In genomic region chr12:56126732-56127239, GRCh38 we compare ENCODE assay signal across 8 cellular contexts. TPM values are rescaled to one million over a fixed set of nuclear protein-coding genes. Genes with fewer than 3 reads are reported as not detected.
A peak's percentile ranks its signal among the peaks of the same experiment; 100 is the strongest.
DNase-seq lines count a peak whose midpoint lies in the region; ATAC-seq and TF ChIP-seq lines count a peak whose summit lies in the region.

No MANE protein-coding gene starts in this region.

- H3F3A ChIP-seq in neural progenitor cell (ENCODE audit: low read depth) = peaks cover 36% of the 10 kb centered on the region

- no peaks in the 10 kb centered on the region for H3K9me3 ChIP-seq in CD4-positive, alpha-beta memory T cell (ENCODE audit: control insufficient read depth in 1 of 2, low read length in 2 of 2)
- H3K9me3 ChIP-seq in NT2/D1 (ENCODE audit: insufficient read depth, low read length) (peaks cover 15% of the 10 kb centered on the region), colonic mucosa (no peaks in the 10 kb centered on the region), neural progenitor cell (ENCODE audit: low read depth) (no peaks in the 10 kb centered on the region)

- POLR2A ChIA-PET in CD4-positive, alpha-beta memory T cell (lab: Charles Lee; ENCODE audit: partially characterized antibody) = interaction anchor here (1.0 to 9.4 kb wide), 10 partner anchors 9 to 140 kb away, joined by 3 to 245 read pairs (median 57); partner anchors contain the start of genes ANKRD52, COQ10A, MYL6 and PA2G4

- peaks cover 17% of the 10 kb centered on the region for H3K36me3 ChIP-seq in CD4-positive, alpha-beta memory T cell (ENCODE audit: insufficient read depth, low read length)
- H3K36me3 ChIP-seq in NT2/D1 (ENCODE audit: insufficient read depth, insufficient read length, low read length) (peaks cover 23% of the 10 kb centered on the region), colonic mucosa (no peaks in the 10 kb centered on the region), neural progenitor cell (no peaks in the 10 kb centered on the region)

- peak overlapping the region; percentile 16 to 36 for H3K4me3 ChIP-seq in CD4-positive, alpha-beta memory T cell (ENCODE audit: low read length in 2 of 2)
- H3K4me3 ChIP-seq in NT2/D1 (ENCODE audit: insufficient read length, low read depth) = no peak overlapping the region
- H3K4me3 ChIP-seq in colonic mucosa = no peak overlapping the region
- H3K4me3 ChIP-seq in neural progenitor cell = peak overlapping the region; percentile 51

- peaks cover 33% of the 10 kb centered on the region for H3K79me2 ChIP-seq in neural progenitor cell (ENCODE audit: low read depth)

- H3K4me1 ChIP-seq in CD4-positive, alpha-beta memory T cell (ENCODE audit: insufficient read depth, low read length) = peaks cover 62% of the 10 kb centered on the region
- H3K4me1 ChIP-seq in NT2/D1 (ENCODE audit: insufficient read depth, insufficient read length) (peaks cover 6% of the 10 kb centered on the region), colonic mucosa (peaks cover 14% of the 10 kb centered on the region), neural progenitor cell (peaks cover 18% of the 10 kb centered on the region)

- no peak overlapping the region for H2AFZ ChIP-seq in neural progenitor cell (replicated peaks)

- DNase-seq in CD4-positive, alpha-beta memory T cell = no peak
- DNase-seq in NT2/D1 (ENCODE audit: low read depth, low spot score) = no peak
- DNase-seq in colonic mucosa = no peak
- no peak for DNase-seq in neural progenitor cell (ENCODE audit: low spot score)
- no peak for DNase-seq in T1000 (lab: John Stamatoyannopoulos, UW)
- DNase-seq in NCI-H1105 treated with DMSO at 0.1 percent for 48 hours (lab: John Stamatoyannopoulos, UW) = no peak

- H4K20me1 ChIP-seq in neural progenitor cell (ENCODE audit: low read depth) = peaks cover 16% of the 10 kb centered on the region

- H3K27me3 Mint-ChIP-seq in CD4-positive, alpha-beta memory T cell = no peaks in the 10 kb centered on the region
- peaks cover 9% of the 10 kb centered on the region for H3K27me3 Mint-ChIP-seq in neural progenitor cell (ENCODE audit: insufficient read depth, low read depth)

- peaks cover 42 to 75% (median 53%) of the 10 kb centered on the region in 4 donors for H3K4me1 Mint-ChIP-seq in CD4-positive, alpha-beta memory T cell
- peaks cover 35% of the 10 kb centered on the region for H3K4me1 Mint-ChIP-seq in neural progenitor cell

- no peak for ATAC-seq in HG03460 (IDR thresholded peaks at IDR 0.05; ENCODE audit: unreplicated experiment)
- no peak for ATAC-seq in HG03095 (IDR thresholded peaks at IDR 0.05; ENCODE audit: unreplicated experiment)

- H3K36me3 Mint-ChIP-seq in CD4-positive, alpha-beta memory T cell = peaks cover 23 to 37% of the 10 kb centered on the region in 2 donors
- peaks cover 18% of the 10 kb centered on the region for H3K36me3 Mint-ChIP-seq in neural progenitor cell

- H3K27ac ChIP-seq in CD4-positive, alpha-beta memory T cell (ENCODE audit: low read depth, low read length) = peak overlapping the region; percentile 73
- H3K27ac ChIP-seq in colonic mucosa (peak overlapping the region; percentile 81), neural progenitor cell (peak overlapping the region; percentile 95)

- TF ChIP-seq CTCF in colonic mucosa (IDR thresholded peaks at IDR 0.05) = no peak
- no peak for TF ChIP-seq CTCF in neural progenitor cell (IDR thresholded peaks at IDR 0.05)

- no peaks in the 10 kb centered on the region for H3K27me3 ChIP-seq in CD4-positive, alpha-beta memory T cell (ENCODE audit: insufficient read depth, low read length)
- H3K27me3 ChIP-seq in NT2/D1 (ENCODE audit: insufficient read depth, insufficient read length) (no peaks in the 10 kb centered on the region), colonic mucosa (no peaks in the 10 kb centered on the region), neural progenitor cell (no peaks in the 10 kb centered on the region)

- H3K9ac ChIP-seq in NT2/D1 (ENCODE audit: insufficient read length, low read depth) (peak overlapping the region; percentile 29), colonic mucosa (ENCODE audit: low read depth in 2 of 2, low read length in 2 of 2) (peak overlapping the region; percentile 38 to 100), neural progenitor cell (peak overlapping the region; percentile 25)

- peak overlapping the region; percentile 89 to 99 (median 98) for H3K27ac Mint-ChIP-seq in CD4-positive, alpha-beta memory T cell
- H3K27ac Mint-ChIP-seq in neural progenitor cell = no peak overlapping the region

- H3K4me3 Mint-ChIP-seq in CD4-positive, alpha-beta memory T cell = peak overlapping the region in 7 of 8 donors; percentile 96 to 100 (median 97)
- peak overlapping the region; percentile 99 for H3K4me3 Mint-ChIP-seq in neural progenitor cell

- intact Hi-C loops in CD4-positive, alpha-beta memory T cell (cut with micrococcal nuclease) = loop anchor here (1.0 to 5.0 kb wide), 5 partner anchors 8 to 561 kb away; partner anchors contain the start of genes APOF, NABP2, PTGES3 and SMARCC2
- intact Hi-C loops in colonic mucosa (cut with DNase I) = loop anchor here (5.0 kb wide), 1 partner anchor 36 kb away; no protein-coding TSS in a partner anchor

- H3K4me2 ChIP-seq in neural progenitor cell = peak overlapping the region; percentile 79

- CTCF ChIA-PET in CD4-positive, alpha-beta memory T cell (lab: Charles Lee; ENCODE audit: partially characterized antibody) = interaction anchor here (0.6 to 13.2 kb wide), 17 partner anchors 8 to 388 kb away, joined by 3 to 264 read pairs (median 5); partner anchors contain the start of genes MYL6, MYL6B, RNF41 and SMARCC2

- H3K9me3 Mint-ChIP-seq in CD4-positive, alpha-beta memory T cell = peaks cover 0 to 2% (median 0%) of the 10 kb centered on the region in 8 donors
- no peaks in the 10 kb centered on the region for H3K9me3 Mint-ChIP-seq in neural progenitor cell

RNA-seq across cellular contexts. Expression of gene ESYT1, which starts 1.3 kb away (rescaled TPM):
- total RNA-seq in CD4-positive, alpha-beta memory T cell = 100 to 1,000 TPM; 249 to 258 TPM
- 100 to 1,000 TPM; 395 to 690 TPM for polyA plus RNA-seq in CD4-positive, alpha-beta memory T cell
- total RNA-seq in colonic mucosa (10 to 100 TPM; 63.9 to 72.8 TPM), neural progenitor cell (ENCODE audit: low replicate concordance) (75.3 and 146 TPM in 2 replicates)

RNA-seq across cellular contexts. Expression of gene ZC3H10, which starts 8.7 kb away (rescaled TPM):
- 10 to 100 TPM; 16.3 to 19.6 TPM for total RNA-seq in CD4-positive, alpha-beta memory T cell
- 1 to 10 TPM in 1 of 2 donors, under 1 TPM in 1; 0.27 to 3.9 TPM for polyA plus RNA-seq in CD4-positive, alpha-beta memory T cell
- total RNA-seq in colonic mucosa (1 to 10 TPM; 3.5 to 6.1 TPM), neural progenitor cell (ENCODE audit: low replicate concordance) (10.3 and 10.8 TPM in 2 replicates)

RNA-seq across cellular contexts. Expression of gene RPL41, which starts 10.4 kb away (rescaled TPM):
- total RNA-seq in CD4-positive, alpha-beta memory T cell = 1,000 to 10,000 TPM; 5,438 to 5,728 TPM
- 1,000 to 10,000 TPM; 6,058 to 8,691 TPM for polyA plus RNA-seq in CD4-positive, alpha-beta memory T cell
- total RNA-seq in colonic mucosa = 1,000 to 10,000 TPM; 3,248 to 3,669 TPM
- total RNA-seq in neural progenitor cell (ENCODE audit: low replicate concordance) = 3,372 and 3,805 TPM in 2 replicates

RNA-seq across cellular contexts. Expression of gene PA2G4, which starts 22.4 kb away (rescaled TPM):
- total RNA-seq in CD4-positive, alpha-beta memory T cell = 100 to 1,000 TPM; 106 to 108 TPM
- polyA plus RNA-seq in CD4-positive, alpha-beta memory T cell = 100 to 1,000 TPM; 204 to 223 TPM
- total RNA-seq in colonic mucosa (100 to 1,000 TPM in 1 of 2 donors, 10 to 100 TPM in 1; 69.6 to 155 TPM), neural progenitor cell (ENCODE audit: low replicate concordance) (168 and 242 TPM in 2 replicates)

RNA-seq across cellular contexts. Expression of gene MYL6B, which starts 25.6 kb away (rescaled TPM):
- total RNA-seq in CD4-positive, alpha-beta memory T cell = 1 to 10 TPM; 2.6 to 3.4 TPM
- 1 to 10 TPM; 1.8 to 4.8 TPM for polyA plus RNA-seq in CD4-positive, alpha-beta memory T cell
- total RNA-seq in colonic mucosa (10 to 100 TPM; 18.6 to 19.1 TPM), neural progenitor cell (ENCODE audit: low replicate concordance) (131 and 198 TPM in 2 replicates)

Comparison
In these comparisons a context has a peak if more than half of its experiments do, and no peak if none do; other contexts are left out.
1. H3K4me3 ChIP-seq: peak in CD4-positive, alpha-beta memory T cell (2 of 2) and neural progenitor cell (single experiment); none in NT2/D1 (single experiment) and colonic mucosa (single experiment).
2. Peak in every context shown above with its lines, with median percentiles within 50 percentile points of each other: H3K27ac ChIP-seq and H3K9ac ChIP-seq.